ENCODE assay signal across 8 cellular contexts in genomic region chr9:136400038-136400834, GRCh38. TPM values are rescaled to one million over a fixed set of nuclear protein-coding genes. Genes with fewer than 3 reads are reported as not detected.
DNase-seq lines count a peak whose midpoint lies in the region; ATAC-seq and TF ChIP-seq lines count a peak whose summit lies in the region.

Gene SNAPC4 (minus strand): TSS chr9:136400170. CDS start chr9:136398428, 1,742 bp downstream.

- H3K4me2 ChIP-seq in DND-41 (ENCODE audit: insufficient read depth, low read length): peak within 1 kb of the TSS; percentile 96
- peak within 1 kb of the TSS; percentile 92 for H3K4me2 ChIP-seq in GM23248 (ENCODE audit: unreplicated experiment)
- H3K4me2 ChIP-seq in Loucy (ENCODE audit: low read depth, low read length, poor library complexity, severe bottlenecking): peak within 1 kb of the TSS; percentile 85

- H4K20me1 ChIP-seq in DND-41 (ENCODE audit: insufficient read depth, low read length) (peaks cover 17% of the 10 kb centered on the region), GM23248 (ENCODE audit: insufficient read depth) (no peaks in the 10 kb centered on the region), Loucy (ENCODE audit: insufficient read depth, low read length, poor library complexity, severe bottlenecking) (peaks cover 21% of the 10 kb centered on the region)

- peak within 1 kb of the TSS; percentile 49 for H3K27ac ChIP-seq in DND-41 (ENCODE audit: low read length)
- peak within 1 kb of the TSS; percentile 48 for H3K27ac ChIP-seq in GM23248
- peak within 1 kb of the TSS; percentile 23; the same call in 1 of the 2 replicates for H3K27ac ChIP-seq in SJCRH30
- peak within 1 kb of the TSS; percentile 57 for H3K27ac ChIP-seq in neutrophil
- H3K27ac ChIP-seq in subcutaneous abdominal adipose tissue (ENCODE audit: low read depth, low read length): no peak within 1 kb of the TSS

- TF ChIP-seq CTCF in DND-41 (IDR thresholded peaks at IDR 0.05; ENCODE audit: borderline replicate concordance, extremely low read depth, low read length, poor library complexity, severe bottlenecking) (peak; percentile 87), Loucy (conservative IDR thresholded peaks at IDR 0.05; ENCODE audit: low read length) (peak; percentile 78), neutrophil (IDR thresholded peaks at IDR 0.05) (peak; percentile 99)

- H3K4me3 ChIP-seq in DND-41 (ENCODE audit: low read depth in 1 of 2, low read length in 2 of 2): peak within 1 kb of the TSS; percentile 77 to 94
- peak within 1 kb of the TSS; percentile 90 for H3K4me3 ChIP-seq in GM23248
- peak within 1 kb of the TSS; percentile 90 for H3K4me3 ChIP-seq in Loucy (ENCODE audit: low read length, poor library complexity, severe bottlenecking)
- H3K4me3 ChIP-seq in SJCRH30: peak within 1 kb of the TSS; percentile 84
- peak within 1 kb of the TSS; percentile 81 to 93 for H3K4me3 ChIP-seq in neutrophil (ENCODE audit: low read depth in 1 of 2, low read length in 1 of 2)
- peak within 1 kb of the TSS; percentile 54 to 91 (median 75) for H3K4me3 ChIP-seq in subcutaneous abdominal adipose tissue (ENCODE audit: low read depth in 1 of 5, low read length in 5 of 5)

- WGBS in GM23248 (ENCODE audit: low coverage in 1 of 2, low lambda C conversion rate in 2 of 2, missing lambda C conversion rate in 2 of 2), 2 experiments: 3 to 5% methylated on average over 59 to 62 of the region's 71 CpGs

- peaks cover 26% of the 10 kb centered on the region for H3K79me2 ChIP-seq in DND-41 (ENCODE audit: insufficient read depth, low read length)
- peaks cover 43% of the 10 kb centered on the region for H3K79me2 ChIP-seq in GM23248 (ENCODE audit: insufficient read depth)
- H3K79me2 ChIP-seq in Loucy (ENCODE audit: insufficient read depth, low read length): peaks cover 30% of the 10 kb centered on the region

- peak within 1 kb of the TSS; percentile 79 for H3K9ac ChIP-seq in DND-41 (ENCODE audit: low read depth, low read length)
- peak within 1 kb of the TSS; percentile 85 for H3K9ac ChIP-seq in GM23248
- peak within 1 kb of the TSS; percentile 75 for H3K9ac ChIP-seq in Loucy (ENCODE audit: low read depth, low read length, poor library complexity, severe bottlenecking)
- peak within 1 kb of the TSS; percentile 68 to 96 (median 83) for H3K9ac ChIP-seq in subcutaneous abdominal adipose tissue (ENCODE audit: low read length in 5 of 5)

- H3F3A ChIP-seq in GM23248 (ENCODE audit: insufficient read depth) (peaks cover 10% of the 10 kb centered on the region; the same call in 1 of the 2 replicates), Loucy (ENCODE audit: low read depth) (0 out of 2 replicates have a peak, but pooled peaks cover 4% of the 10 kb centered on the region)

- no peaks in the 10 kb centered on the region for H3K9me3 ChIP-seq in DND-41 (ENCODE audit: insufficient read depth, low read length, severe bottlenecking)
- no peaks in the 10 kb centered on the region for H3K9me3 ChIP-seq in GM23248 (ENCODE audit: low read depth)
- H3K9me3 ChIP-seq in Loucy (ENCODE audit: insufficient read depth, low read depth, low read length): no peaks in the 10 kb centered on the region
- no peaks in the 10 kb centered on the region for H3K9me3 ChIP-seq in SJCRH30 (replicated peaks)
- H3K9me3 ChIP-seq in neutrophil: no peaks in the 10 kb centered on the region
- no peaks in the 10 kb centered on the region for H3K9me3 ChIP-seq in subcutaneous abdominal adipose tissue (ENCODE audit: control insufficient read depth in 5 of 5, low read length in 5 of 5)

- in situ Hi-C loops in GM23248 (cut with MboI): no loop called here

- DNase-seq in DND-41 (peak; percentile 85), GM23248 (peak; percentile 95), SJCRH30 (peak; percentile 86 to 93), germinal center (ENCODE audit: low spot score) (peak; percentile 92)
- DNase-seq in activated gamma-delta T cell treated with anti-CD3 and anti-CD28 coated beads, Interleukin-2, amount 50 U/mL, for 16 hours (ENCODE audit: low read depth): peak; percentile 80

- H3K9me2 ChIP-seq in GM23248 (ENCODE audit: insufficient read depth) (no peaks in the 10 kb centered on the region), Loucy (replicated peaks; ENCODE audit: low read depth, low read length) (no peaks in the 10 kb centered on the region)

- H3K4me1 ChIP-seq in DND-41 (ENCODE audit: insufficient read depth, low read length): peaks cover 27% of the 10 kb centered on the region
- H3K4me1 ChIP-seq in GM23248 (ENCODE audit: insufficient read depth): peaks cover 7% of the 10 kb centered on the region
- H3K4me1 ChIP-seq in Loucy (ENCODE audit: insufficient read depth, low read length, poor library complexity, severe bottlenecking): peaks cover 40% of the 10 kb centered on the region
- peaks cover 4% of the 10 kb centered on the region; the same call in 1 of the 2 replicates for H3K4me1 ChIP-seq in SJCRH30
- peaks cover 15 to 17% of the 10 kb centered on the region in 2 experiments for H3K4me1 ChIP-seq in neutrophil (ENCODE audit: control insufficient read depth in 1 of 2, insufficient read depth in 1 of 2, low read depth in 1 of 2, low read length in 1 of 2)
- peaks cover 5 to 24% (median 21%) of the 10 kb centered on the region in 5 donors for H3K4me1 ChIP-seq in subcutaneous abdominal adipose tissue (ENCODE audit: control insufficient read depth in 5 of 5, insufficient read depth in 5 of 5, low read length in 5 of 5)

- H3K27me3 ChIP-seq in DND-41 (ENCODE audit: insufficient read depth, low read length, poor library complexity) (no peaks in the 10 kb centered on the region), GM23248 (replicated peaks; ENCODE audit: insufficient read depth) (no peaks in the 10 kb centered on the region), Loucy (ENCODE audit: insufficient read depth, low read length, poor library complexity, severe bottlenecking) (no peaks in the 10 kb centered on the region), SJCRH30 (no peaks in the 10 kb centered on the region), neutrophil (peaks cover 5% of the 10 kb centered on the region), subcutaneous abdominal adipose tissue (ENCODE audit: control insufficient read depth in 5 of 5, insufficient read depth in 4 of 5, low read length in 5 of 5) (no peaks in the 10 kb centered on the region)

- H3K36me3 ChIP-seq in DND-41 (ENCODE audit: insufficient read depth, low read length) (peaks cover 64% of the 10 kb centered on the region), GM23248 (ENCODE audit: low read depth) (no peaks in the 10 kb centered on the region), Loucy (ENCODE audit: insufficient read depth, low read length) (peaks cover 15% of the 10 kb centered on the region; the same call in 1 of the 2 replicates), SJCRH30 (peaks cover 24% of the 10 kb centered on the region), neutrophil (peaks cover 45% of the 10 kb centered on the region), subcutaneous abdominal adipose tissue (ENCODE audit: control insufficient read depth in 5 of 5, insufficient read depth in 5 of 5, low read length in 5 of 5) (peaks cover 0 to 57% (median 44%) of the 10 kb centered on the region in 5 donors)

- H2AFZ ChIP-seq in DND-41 (ENCODE audit: low read depth, low read length): peak within 1 kb of the TSS; percentile 81
- H2AFZ ChIP-seq in GM23248: peak within 1 kb of the TSS; percentile 63
- peak within 1 kb of the TSS; percentile 79 for H2AFZ ChIP-seq in Loucy (ENCODE audit: low read length)

- peak; percentile 89 for ATAC-seq in DND-41 (ENCODE audit: insufficient read depth, low read depth)

RNA-seq across cellular contexts. Expression of gene SNAPC4, which starts in this region (rescaled TPM):
- 5.2 and 8.2 TPM in 2 replicates for total RNA-seq in GM23248 (2014; rRNA removed; shearing (Covaris generic))
- polyA plus RNA-seq in GM23248 (2016; fragmentation: Nextera tagmentation; extraction: Ambion mirVana): 3.3 and 4.4 TPM in 2 replicates
- total RNA-seq in SJCRH30 (2014; rRNA removed; shearing (Covaris generic)): 7.5 and 8.9 TPM in 2 replicates
